Comparison of ENCODE assay signal across 8 cellular contexts in the genomic region with DNA sequence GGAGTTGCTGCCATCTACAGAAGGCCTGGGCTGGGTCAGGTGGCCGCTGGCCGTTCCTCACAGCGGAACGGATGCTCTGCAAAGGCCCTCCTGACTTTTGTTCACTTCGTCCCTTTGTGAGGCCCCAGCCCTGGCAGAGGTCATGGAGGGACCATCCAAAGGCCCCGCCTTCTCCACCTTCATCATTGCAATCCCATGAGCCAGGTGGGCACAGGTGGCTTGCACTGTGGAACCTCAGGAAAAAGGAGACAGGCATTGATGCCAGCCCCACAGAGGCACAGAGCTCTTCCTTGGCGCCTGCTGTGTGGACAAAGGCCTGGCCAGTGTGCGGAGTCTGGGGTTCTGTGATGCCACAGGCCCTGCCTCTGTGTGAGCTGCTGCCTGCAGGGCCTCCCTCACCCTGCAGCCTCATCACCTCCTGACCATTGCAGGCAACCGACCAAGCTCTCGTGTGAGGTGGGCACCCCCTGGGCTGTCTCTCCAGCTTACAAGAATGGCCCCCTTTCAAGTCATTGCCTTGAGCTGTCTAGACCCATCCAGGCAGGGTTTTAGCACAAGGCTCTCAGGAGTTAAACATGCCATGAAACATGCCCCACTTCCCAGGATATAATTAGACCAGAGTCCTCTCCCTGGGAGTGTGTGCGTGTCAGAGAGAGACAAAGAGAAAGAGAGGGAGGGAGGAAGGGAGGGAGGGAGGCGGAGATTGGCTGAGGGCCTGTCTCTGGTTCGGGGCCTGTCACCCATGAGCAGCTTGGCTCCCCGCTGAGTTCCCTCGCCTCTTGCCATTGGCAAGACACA. TPM values are rescaled to one million over a fixed set of nuclear protein-coding genes. Genes with fewer than 3 reads are reported as not detected.
DNase-seq lines count a peak whose midpoint lies in the region; ATAC-seq and TF ChIP-seq lines count a peak whose summit lies in the region.

No MANE protein-coding gene starts in this region.

- peak in 1 of 2 donors; percentile 83 for TF ChIP-seq POLR2A in thyroid gland (IDR thresholded peaks at IDR 0.05)
- TF ChIP-seq POLR2A in erythroblast (IDR thresholded peaks at IDR 0.05; ENCODE audit: low read length) = no peak

- ATAC-seq in lower lobe of right lung (peak; percentile 82 to 84), HG02981 (IDR thresholded peaks at IDR 0.05; ENCODE audit: unreplicated experiment) (no peak)

- no peaks in the 10 kb centered on the region for H3K36me3 ChIP-seq in lower lobe of right lung
- no peaks in the 10 kb centered on the region for H3K36me3 ChIP-seq in thyroid gland

- peak overlapping the region; percentile 64 for H3K27ac ChIP-seq in lower lobe of right lung
- peak overlapping the region; percentile 89 to 96 (median 91) for H3K27ac ChIP-seq in thyroid gland

- TF ChIP-seq CTCF in choroid plexus epithelial cell (conservative IDR thresholded peaks at IDR 0.05; ENCODE audit: low read depth, low read length) (no peak), lower lobe of right lung (IDR thresholded peaks at IDR 0.05) (no peak), thyroid gland (IDR thresholded peaks at IDR 0.05) (no peak)

- intact Hi-C loops in lower lobe of right lung (cut with DNase I) (no loop called here), thyroid gland (cut with DNase I) (no loop called here)

- H3K9me3 ChIP-seq in lower lobe of right lung = no peaks in the 10 kb centered on the region
- no peaks in the 10 kb centered on the region for H3K9me3 ChIP-seq in thyroid gland

- 44 to 49% methylated on average over 10 of the region's 15 CpGs for WGBS in thyroid gland, 2 donors

- H3K27me3 ChIP-seq in lower lobe of right lung (ENCODE audit: low read depth) (no peaks in the 10 kb centered on the region), thyroid gland (no peaks in the 10 kb centered on the region)

- H3K4me1 ChIP-seq in lower lobe of right lung (peaks cover 22% of the 10 kb centered on the region), thyroid gland (peaks cover 36 to 47% of the 10 kb centered on the region in 2 donors)

- H3K4me3 ChIP-seq in choroid plexus epithelial cell (ENCODE audit: low read depth, low read length) (no peak overlapping the region), lower lobe of right lung (no peak overlapping the region), thyroid gland (replicated peaks in 1 of 3) (no peak overlapping the region)

- DNase-seq in D341Med (ENCODE audit: low spot score) (peak; percentile 80), NCI-H2227 treated with DMSO at 0.1 percent for 48 hours (lab: John Stamatoyannopoulos, UW) (peak; percentile 74), choroid plexus epithelial cell (ENCODE audit: low read depth) (peak; percentile 96), lower lobe of right lung (no peak), thyroid gland (peak; percentile 97), erythroblast (lab: John Stamatoyannopoulos, UW) (no peak)
- DNase-seq in activated CD4-positive, CD25-positive, alpha-beta regulatory T cell treated with anti-CD3 and anti-CD28 coated beads, Interleukin-2, amount 50 U/mL, for 72 hours = no peak

RNA-seq across cellular contexts. Expression of gene NFKBIA, which starts 19.3 kb away (rescaled TPM):
- 331 TPM for total RNA-seq in lower lobe of right lung
- total RNA-seq in thyroid gland = 100 to 1,000 TPM; 200 to 434 (median 356) TPM

Comparison
In these comparisons a context has a peak if more than half of its experiments do, and no peak if none do; other contexts are left out.
1. DNase-seq: peak in D341Med (single experiment), NCI-H2227 treated with DMSO at 0.1 percent for 48 hours (single experiment), choroid plexus epithelial cell (single experiment) and thyroid gland (2 of 2); none in lower lobe of right lung (single experiment), activated CD4-positive, CD25-positive, alpha-beta regulatory T cell treated with anti-CD3 and anti-CD28 coated beads, Interleukin-2, amount 50 U/mL, for 72 hours (single experiment) and erythroblast (0 of 2).